In genomic region chr12:69425417-69425816, GRCh38 we compare ENCODE assay signal across 1 cellular context.
TF ChIP-seq lines count a peak whose summit lies in the region.

No MANE protein-coding gene starts in this region.

TF ChIP-seq in K562, 482 proteins besides CTCF, POLR2A, EP300 and RAD21 (continued from another document):
- no peak for TF ChIP-seq MCM2 (IDR thresholded peaks at IDR 0.05; ENCODE audit: low read depth)
- TF ChIP-seq, protein P1, sequence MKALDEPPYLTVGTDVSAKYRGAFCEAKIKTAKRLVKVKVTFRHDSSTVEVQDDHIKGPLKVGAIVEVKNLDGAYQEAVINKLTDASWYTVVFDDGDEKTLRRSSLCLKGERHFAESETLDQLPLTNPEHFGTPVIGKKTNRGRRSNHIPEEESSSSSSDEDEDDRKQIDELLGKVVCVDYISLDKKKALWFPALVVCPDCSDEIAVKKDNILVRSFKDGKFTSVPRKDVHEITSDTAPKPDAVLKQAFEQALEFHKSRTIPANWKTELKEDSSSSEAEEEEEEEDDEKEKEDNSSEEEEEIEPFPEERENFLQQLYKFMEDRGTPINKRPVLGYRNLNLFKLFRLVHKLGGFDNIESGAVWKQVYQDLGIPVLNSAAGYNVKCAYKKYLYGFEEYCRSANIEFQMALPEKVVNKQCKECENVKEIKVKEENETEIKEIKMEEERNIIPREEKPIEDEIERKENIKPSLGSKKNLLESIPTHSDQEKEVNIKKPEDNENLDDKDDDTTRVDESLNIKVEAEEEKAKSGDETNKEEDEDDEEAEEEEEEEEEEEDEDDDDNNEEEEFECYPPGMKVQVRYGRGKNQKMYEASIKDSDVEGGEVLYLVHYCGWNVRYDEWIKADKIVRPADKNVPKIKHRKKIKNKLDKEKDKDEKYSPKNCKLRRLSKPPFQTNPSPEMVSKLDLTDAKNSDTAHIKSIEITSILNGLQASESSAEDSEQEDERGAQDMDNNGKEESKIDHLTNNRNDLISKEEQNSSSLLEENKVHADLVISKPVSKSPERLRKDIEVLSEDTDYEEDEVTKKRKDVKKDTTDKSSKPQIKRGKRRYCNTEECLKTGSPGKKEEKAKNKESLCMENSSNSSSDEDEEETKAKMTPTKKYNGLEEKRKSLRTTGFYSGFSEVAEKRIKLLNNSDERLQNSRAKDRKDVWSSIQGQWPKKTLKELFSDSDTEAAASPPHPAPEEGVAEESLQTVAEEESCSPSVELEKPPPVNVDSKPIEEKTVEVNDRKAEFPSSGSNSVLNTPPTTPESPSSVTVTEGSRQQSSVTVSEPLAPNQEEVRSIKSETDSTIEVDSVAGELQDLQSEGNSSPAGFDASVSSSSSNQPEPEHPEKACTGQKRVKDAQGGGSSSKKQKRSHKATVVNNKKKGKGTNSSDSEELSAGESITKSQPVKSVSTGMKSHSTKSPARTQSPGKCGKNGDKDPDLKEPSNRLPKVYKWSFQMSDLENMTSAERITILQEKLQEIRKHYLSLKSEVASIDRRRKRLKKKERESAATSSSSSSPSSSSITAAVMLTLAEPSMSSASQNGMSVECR (CRISPR knock-in tag; IDR thresholded peaks at IDR 0.05) = no peak
- TF ChIP-seq, protein P2, sequence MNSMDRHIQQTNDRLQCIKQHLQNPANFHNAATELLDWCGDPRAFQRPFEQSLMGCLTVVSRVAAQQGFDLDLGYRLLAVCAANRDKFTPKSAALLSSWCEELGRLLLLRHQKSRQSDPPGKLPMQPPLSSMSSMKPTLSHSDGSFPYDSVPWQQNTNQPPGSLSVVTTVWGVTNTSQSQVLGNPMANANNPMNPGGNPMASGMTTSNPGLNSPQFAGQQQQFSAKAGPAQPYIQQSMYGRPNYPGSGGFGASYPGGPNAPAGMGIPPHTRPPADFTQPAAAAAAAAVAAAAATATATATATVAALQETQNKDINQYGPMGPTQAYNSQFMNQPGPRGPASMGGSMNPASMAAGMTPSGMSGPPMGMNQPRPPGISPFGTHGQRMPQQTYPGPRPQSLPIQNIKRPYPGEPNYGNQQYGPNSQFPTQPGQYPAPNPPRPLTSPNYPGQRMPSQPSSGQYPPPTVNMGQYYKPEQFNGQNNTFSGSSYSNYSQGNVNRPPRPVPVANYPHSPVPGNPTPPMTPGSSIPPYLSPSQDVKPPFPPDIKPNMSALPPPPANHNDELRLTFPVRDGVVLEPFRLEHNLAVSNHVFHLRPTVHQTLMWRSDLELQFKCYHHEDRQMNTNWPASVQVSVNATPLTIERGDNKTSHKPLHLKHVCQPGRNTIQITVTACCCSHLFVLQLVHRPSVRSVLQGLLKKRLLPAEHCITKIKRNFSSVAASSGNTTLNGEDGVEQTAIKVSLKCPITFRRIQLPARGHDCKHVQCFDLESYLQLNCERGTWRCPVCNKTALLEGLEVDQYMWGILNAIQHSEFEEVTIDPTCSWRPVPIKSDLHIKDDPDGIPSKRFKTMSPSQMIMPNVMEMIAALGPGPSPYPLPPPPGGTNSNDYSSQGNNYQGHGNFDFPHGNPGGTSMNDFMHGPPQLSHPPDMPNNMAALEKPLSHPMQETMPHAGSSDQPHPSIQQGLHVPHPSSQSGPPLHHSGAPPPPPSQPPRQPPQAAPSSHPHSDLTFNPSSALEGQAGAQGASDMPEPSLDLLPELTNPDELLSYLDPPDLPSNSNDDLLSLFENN (IDR thresholded peaks at IDR 0.05; ENCODE audit: low read depth in 2 of 2, low read length in 2 of 2) = no peak
- TF ChIP-seq, protein P3, sequence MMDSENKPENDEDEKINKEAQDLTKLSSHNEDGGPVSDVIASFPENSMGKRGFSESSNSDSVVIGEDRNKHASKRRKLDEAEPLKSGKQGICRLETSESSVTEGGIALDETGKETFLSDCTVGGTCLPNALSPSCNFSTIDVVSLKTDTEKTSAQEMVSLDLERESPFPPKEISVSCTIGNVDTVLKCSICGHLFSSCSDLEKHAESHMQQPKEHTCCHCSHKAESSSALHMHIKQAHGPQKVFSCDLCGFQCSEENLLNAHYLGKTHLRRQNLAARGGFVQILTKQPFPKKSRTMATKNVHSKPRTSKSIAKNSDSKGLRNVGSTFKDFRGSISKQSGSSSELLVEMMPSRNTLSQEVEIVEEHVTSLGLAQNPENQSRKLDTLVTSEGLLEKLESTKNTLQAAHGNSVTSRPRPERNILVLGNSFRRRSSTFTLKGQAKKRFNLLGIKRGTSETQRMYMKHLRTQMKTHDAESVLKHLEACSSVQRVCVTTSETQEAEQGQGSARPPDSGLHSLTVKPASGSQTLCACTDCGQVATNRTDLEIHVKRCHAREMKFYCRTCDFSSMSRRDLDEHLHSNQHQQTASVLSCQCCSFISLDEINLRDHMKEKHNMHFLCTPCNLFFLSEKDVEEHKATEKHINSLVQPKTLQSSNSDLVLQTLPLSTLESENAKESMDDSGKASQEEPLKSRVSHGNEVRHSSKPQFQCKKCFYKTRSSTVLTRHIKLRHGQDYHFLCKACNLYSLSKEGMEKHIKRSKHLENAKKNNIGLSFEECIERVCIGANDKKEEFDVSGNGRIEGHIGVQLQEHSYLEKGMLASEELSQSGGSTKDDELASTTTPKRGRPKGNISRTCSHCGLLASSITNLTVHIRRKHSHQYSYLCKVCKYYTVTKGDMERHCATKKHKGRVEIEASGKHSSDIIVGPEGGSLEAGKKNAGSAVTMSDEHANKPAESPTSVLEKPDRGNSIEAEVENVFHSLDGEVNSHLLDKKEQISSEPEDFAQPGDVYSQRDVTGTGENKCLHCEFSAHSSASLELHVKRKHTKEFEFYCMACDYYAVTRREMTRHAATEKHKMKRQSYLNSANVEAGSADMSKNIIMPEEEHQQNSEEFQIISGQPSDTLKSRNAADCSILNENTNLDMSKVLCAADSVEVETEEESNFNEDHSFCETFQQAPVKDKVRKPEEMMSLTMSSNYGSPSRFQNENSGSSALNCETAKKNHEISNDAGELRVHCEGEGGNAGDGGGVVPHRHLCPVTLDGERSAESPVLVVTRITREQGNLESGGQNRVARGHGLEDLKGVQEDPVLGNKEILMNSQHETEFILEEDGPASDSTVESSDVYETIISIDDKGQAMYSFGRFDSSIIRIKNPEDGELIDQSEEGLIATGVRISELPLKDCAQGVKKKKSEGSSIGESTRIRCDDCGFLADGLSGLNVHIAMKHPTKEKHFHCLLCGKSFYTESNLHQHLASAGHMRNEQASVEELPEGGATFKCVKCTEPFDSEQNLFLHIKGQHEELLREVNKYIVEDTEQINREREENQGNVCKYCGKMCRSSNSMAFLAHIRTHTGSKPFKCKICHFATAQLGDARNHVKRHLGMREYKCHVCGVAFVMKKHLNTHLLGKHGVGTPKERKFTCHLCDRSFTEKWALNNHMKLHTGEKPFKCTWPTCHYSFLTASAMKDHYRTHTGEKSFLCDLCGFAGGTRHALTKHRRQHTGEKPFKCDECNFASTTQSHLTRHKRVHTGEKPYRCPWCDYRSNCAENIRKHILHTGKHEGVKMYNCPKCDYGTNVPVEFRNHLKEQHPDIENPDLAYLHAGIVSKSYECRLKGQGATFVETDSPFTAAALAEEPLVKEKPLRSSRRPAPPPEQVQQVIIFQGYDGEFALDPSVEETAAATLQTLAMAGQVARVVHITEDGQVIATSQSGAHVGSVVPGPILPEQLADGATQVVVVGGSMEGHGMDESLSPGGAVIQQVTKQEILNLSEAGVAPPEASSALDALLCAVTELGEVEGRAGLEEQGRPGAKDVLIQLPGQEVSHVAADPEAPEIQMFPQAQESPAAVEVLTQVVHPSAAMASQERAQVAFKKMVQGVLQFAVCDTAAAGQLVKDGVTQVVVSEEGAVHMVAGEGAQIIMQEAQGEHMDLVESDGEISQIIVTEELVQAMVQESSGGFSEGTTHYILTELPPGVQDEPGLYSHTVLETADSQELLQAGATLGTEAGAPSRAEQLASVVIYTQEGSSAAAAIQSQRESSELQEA (IDR thresholded peaks at IDR 0.05; ENCODE audit: low read depth) = no peak
- no peak for TF ChIP-seq POLR2B (IDR thresholded peaks at IDR 0.05; ENCODE audit: low read depth, partially characterized antibody)
- no peak for TF ChIP-seq RNF219 (CRISPR knock-in tag; IDR thresholded peaks at IDR 0.05)
